Comparison of ENCODE assay signal across 33 cellular contexts in genomic region chr3:21618695-21619094, GRCh38.
"Had no signal": no experiment of that assay in that cellular context is flagged by ENCODE, and none has a peak within 500 bp of the region (broad histone marks: within the 10 kb centered on the region; RNA-seq: fewer than 3 reads in every experiment).

No MANE protein-coding gene starts in this region.

- ATAC-seq: Panc1, Right ventricle myocardium inferior, SK-N-SH treated with all-trans-retinoic acid at 6 μM for 48 hours, T-cell had no signal

- H3K4me3 ChIP-seq: MG63, PC-9, SJCRH30, SK-N-MC had no signal

- DNase-seq: Kasumi-1, MG63, NCI-H1048, NCI-H1092 treated with DMSO at 0.1 percent for 48 hours, NCI-H1105 treated with DMSO at 0.1 percent for 48 hours, NCI-H1417, NCI-H1436, NCI-H146, NCI-H1694, NCI-H187, NCI-H1930, NCI-H2029 treated with DMSO at 0.1 percent for 48 hours, NCI-H2081 treated with DMSO at 0.1 percent for 48 hours, NCI-H2107, NCI-H2171, NCI-H226, NCI-H446 treated with DMSO at 0.1 percent for 48 hours, NCI-H510A, NCI-H524, NCI-H526, NCI-H69, NCI-H748 treated with DMSO at 0.1 percent for 48 hours, PC-9, SHP77, SIG-M5, SJCRH30, T-cell had no signal

- H3K36me3 ChIP-seq: MG63, SJCRH30 had no signal

- H3K4me2 ChIP-seq: PC-9 had no signal

- H3K4me1 ChIP-seq: SJCRH30 had no signal

- H3K27ac ChIP-seq: PC-9, RWPE1, SJCRH30, SK-N-MC had no signal

- H2AFZ ChIP-seq: PC-9 had no signal

- H3K27me3 ChIP-seq: MG63, SJCRH30 had no signal

- H3K9me3 ChIP-seq: MG63, SJCRH30 had no signal

- FAIRE-seq: RCC 7860 had no signal
